Comparison of ENCODE assay signal across 7 cellular contexts in the genomic region with DNA sequence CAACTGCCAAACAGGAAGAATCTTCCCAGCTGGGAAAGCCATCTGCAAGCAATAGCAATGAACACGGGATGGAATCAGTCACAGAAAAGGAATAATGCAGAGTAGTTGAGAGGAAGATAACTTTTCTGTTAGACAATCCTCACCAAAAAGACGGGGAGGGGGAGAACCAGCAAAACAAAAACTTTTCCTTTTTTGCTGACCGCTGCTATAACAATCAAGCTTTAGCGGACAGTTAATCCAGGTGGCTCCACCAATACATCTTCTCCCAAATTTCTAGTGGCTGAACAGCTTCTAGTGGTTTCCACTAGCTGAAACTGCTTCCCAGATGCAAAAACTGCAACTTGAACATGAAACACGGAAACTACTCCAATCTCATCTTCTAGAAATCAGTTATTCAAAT. TPM values are rescaled to one million over a fixed set of nuclear protein-coding genes. Genes with fewer than 3 reads are reported as not detected.
DNase-seq lines count a peak whose midpoint lies in the region; ATAC-seq and FAIRE-seq lines count a peak whose summit lies in the region.

No MANE protein-coding gene starts in this region.

- no peaks in the 10 kb centered on the region for H3K9me3 Mint-ChIP-seq in activated T-helper 2 cell treated with anti-CD3 and anti-CD28 coated beads, Interferon-gamma antibody, Interleukin-2, Interleukin-4, amounts not matched to agents 10 μg/mL and 5 μg/mL and 100 μg/mL, durations not matched to agents 14 hours and 24 hours and 36 hours
- no peaks in the 10 kb centered on the region for H3K9me3 Mint-ChIP-seq in stimulated activated naive CD8-positive, alpha-beta T cell treated with anti-CD3 and anti-CD28 coated beads, Interleukin-15, amount 100 ng/mL, for 72 hours

- peak overlapping the region; percentile 98 for H3K4me3 ChIP-seq in iPS-18c (ENCODE audit: insufficient read depth, low read depth, low read length)

- DNase-seq in HTR-8/SVneo (ENCODE audit: insufficient read length, low spot score) (no peak), DMS53 treated with DMSO at 0.1 percent for 48 hours (lab: John Stamatoyannopoulos, UW; ENCODE audit: unreplicated experiment) (no peak), D341Med (ENCODE audit: low spot score) (no peak)
- no peak for DNase-seq in activated T-helper 2 cell treated with anti-CD3 and anti-CD28 coated beads, Interferon-gamma antibody, Interleukin-2, Interleukin-4, amounts not matched to agents 10 μg/mL and 5 μg/mL and 100 μg/mL, durations not matched to agents 14 hours and 24 hours and 36 hours (ENCODE audit: low spot score)
- no peak for DNase-seq in stimulated activated naive CD8-positive, alpha-beta T cell treated with anti-CD3 and anti-CD28 coated beads, Interleukin-15, amount 100 ng/mL, for 72 hours
- DNase-seq in stimulated activated naive CD4-positive, alpha-beta T cell treated with Interleukin-2 at 50 U/mL for 16 hours (lab: John Stamatoyannopoulos, UW), result no peak

- H3K9me3 ChIP-seq in iPS-18c (ENCODE audit: control insufficient read depth, insufficient read depth, low read length), result no peaks in the 10 kb centered on the region

- ATAC-seq in stimulated activated naive CD8-positive, alpha-beta T cell treated with anti-CD3 and anti-CD28 coated beads, Interleukin-15, amount 100 ng/mL, for 72 hours, result no peak

- peaks cover 23% of the 10 kb centered on the region for H3K36me3 Mint-ChIP-seq in activated T-helper 2 cell treated with anti-CD3 and anti-CD28 coated beads, Interferon-gamma antibody, Interleukin-2, Interleukin-4, amounts not matched to agents 10 μg/mL and 5 μg/mL and 100 μg/mL, durations not matched to agents 14 hours and 24 hours and 36 hours (ENCODE audit: low read depth)

- H3K4me3 Mint-ChIP-seq in activated T-helper 2 cell treated with anti-CD3 and anti-CD28 coated beads, Interferon-gamma antibody, Interleukin-2, Interleukin-4, amounts not matched to agents 10 μg/mL and 5 μg/mL and 100 μg/mL, durations not matched to agents 14 hours and 24 hours and 36 hours (ENCODE audit: low read depth), result peak overlapping the region; percentile 94
- H3K4me3 Mint-ChIP-seq in stimulated activated naive CD8-positive, alpha-beta T cell treated with anti-CD3 and anti-CD28 coated beads, Interleukin-15, amount 100 ng/mL, for 72 hours, result peak overlapping the region; percentile 87 to 94

- H3K27ac Mint-ChIP-seq in activated T-helper 2 cell treated with anti-CD3 and anti-CD28 coated beads, Interferon-gamma antibody, Interleukin-2, Interleukin-4, amounts not matched to agents 10 μg/mL and 5 μg/mL and 100 μg/mL, durations not matched to agents 14 hours and 24 hours and 36 hours, result peak overlapping the region; percentile 94
- peak overlapping the region; percentile 92 to 99 for H3K27ac Mint-ChIP-seq in stimulated activated naive CD8-positive, alpha-beta T cell treated with anti-CD3 and anti-CD28 coated beads, Interleukin-15, amount 100 ng/mL, for 72 hours

- no peaks in the 10 kb centered on the region for H3K27me3 Mint-ChIP-seq in activated T-helper 2 cell treated with anti-CD3 and anti-CD28 coated beads, Interferon-gamma antibody, Interleukin-2, Interleukin-4, amounts not matched to agents 10 μg/mL and 5 μg/mL and 100 μg/mL, durations not matched to agents 14 hours and 24 hours and 36 hours (ENCODE audit: low read depth)
- no peaks in the 10 kb centered on the region for H3K27me3 Mint-ChIP-seq in stimulated activated naive CD8-positive, alpha-beta T cell treated with anti-CD3 and anti-CD28 coated beads, Interleukin-15, amount 100 ng/mL, for 72 hours

- intact Hi-C loops in activated T-helper 2 cell treated with anti-CD3 and anti-CD28 coated beads, Interferon-gamma antibody, Interleukin-2, Interleukin-4, amounts not matched to agents 10 μg/mL and 5 μg/mL and 100 μg/mL, durations not matched to agents 14 hours and 24 hours and 36 hours (cut with micrococcal nuclease), result loop anchor here (5.0 kb wide), 1 partner anchor 39 kb away; a partner anchor contains a TSS

- H3K4me1 Mint-ChIP-seq in activated T-helper 2 cell treated with anti-CD3 and anti-CD28 coated beads, Interferon-gamma antibody, Interleukin-2, Interleukin-4, amounts not matched to agents 10 μg/mL and 5 μg/mL and 100 μg/mL, durations not matched to agents 14 hours and 24 hours and 36 hours (ENCODE audit: low read depth), result peaks cover 34% of the 10 kb centered on the region
- peaks cover 61% of the 10 kb centered on the region for H3K4me1 Mint-ChIP-seq in stimulated activated naive CD8-positive, alpha-beta T cell treated with anti-CD3 and anti-CD28 coated beads, Interleukin-15, amount 100 ng/mL, for 72 hours

- FAIRE-seq in HTR-8/SVneo (lab: Jason Lieb, UNC), result peak; percentile 66

RNA-seq across cellular contexts. Expression of a gene that starts 1.0 kb away (rescaled TPM):
- total RNA-seq in activated T-helper 2 cell treated with anti-CD3 and anti-CD28 coated beads, Interferon-gamma antibody, Interleukin-2, Interleukin-4, amounts not matched to agents 10 μg/mL and 5 μg/mL and 100 μg/mL, durations not matched to agents 14 hours and 24 hours and 36 hours, result 27.1 and 30.5 TPM in 2 replicates

RNA-seq across cellular contexts. Expression of a gene that starts 40.2 kb away (rescaled TPM):
- 1.4 and 1.6 TPM in 2 replicates for total RNA-seq in activated T-helper 2 cell treated with anti-CD3 and anti-CD28 coated beads, Interferon-gamma antibody, Interleukin-2, Interleukin-4, amounts not matched to agents 10 μg/mL and 5 μg/mL and 100 μg/mL, durations not matched to agents 14 hours and 24 hours and 36 hours
